ENCODE assay signal across 29 cellular contexts in the genomic region with DNA sequence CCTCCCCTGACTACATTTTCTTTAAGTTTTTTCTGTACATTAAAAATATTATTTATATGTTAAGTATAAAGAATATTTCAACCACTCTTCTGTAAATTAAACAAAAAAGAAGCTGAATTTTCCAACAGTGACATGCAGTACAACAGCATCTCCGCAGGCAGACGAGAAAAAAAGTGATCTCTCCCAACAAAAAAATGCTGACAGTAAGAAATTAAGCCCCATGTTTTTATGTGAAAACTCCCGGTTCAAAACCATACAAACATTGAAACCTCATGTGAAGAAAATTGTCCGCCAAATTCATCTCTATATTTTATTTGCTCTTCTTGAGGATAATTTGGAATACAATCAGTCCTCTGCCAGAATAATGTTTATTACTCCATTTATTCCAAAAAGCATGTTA. TPM values are rescaled to one million over a fixed set of nuclear protein-coding genes. Genes with fewer than 3 reads are reported as not detected.
DNase-seq lines count a peak whose midpoint lies in the region; ATAC-seq, FAIRE-seq and TF ChIP-seq lines count a peak whose summit lies in the region.
"Had no signal": no experiment of that assay in that cellular context is flagged by ENCODE, and none has a peak within 500 bp of the region (broad histone marks: within the 10 kb centered on the region; RNA-seq: fewer than 3 reads in every experiment).

No MANE protein-coding gene starts in this region.

- H3K79me2 ChIP-seq in HepG2 (ENCODE audit: insufficient read depth, low read length) = no peaks in the 10 kb centered on the region

- peak overlapping the region in 2 of 3 experiments; percentile 18 to 81 for H3K27ac Mint-ChIP-seq in nephron
- H3K27ac Mint-ChIP-seq: CD14-positive monocyte; CD4-positive, alpha-beta memory T cell; CD4-positive, CD25-positive, alpha-beta regulatory T cell; CD8-positive, alpha-beta memory T cell had no signal

- H3K9me3 ChIP-seq in HepG2 (ENCODE audit: low read length) (no peaks in the 10 kb centered on the region), right lobe of liver (no peaks in the 10 kb centered on the region), SK-N-MC (ENCODE audit: low read depth, low read length) (no peaks in the 10 kb centered on the region), MG63 (no peaks in the 10 kb centered on the region)
- H3K9me3 ChIP-seq: BE2C, BLaER1 had no signal

- CTCF ChIA-PET in HepG2 (lab: Yijun Ruan, JAX; ENCODE audit: low intra/inter-chr PET ratio, low total read pairs) = no interaction called here

- no peak for FAIRE-seq in HepG2 (lab: Jason Lieb, UNC)
- peak; percentile 18 for FAIRE-seq in endometrium (lab: Jason Lieb, UNC)
- FAIRE-seq: GM12878, GM12892, GM18507, GM19239 had no signal

- no peaks in the 10 kb centered on the region for H3K36me3 ChIP-seq in HepG2 (replicated peaks in 1 of 2; ENCODE audit: control insufficient read depth in 1 of 2, insufficient read depth in 2 of 2, low read length in 2 of 2)
- no peaks in the 10 kb centered on the region for H3K36me3 ChIP-seq in right lobe of liver
- no peaks in the 10 kb centered on the region for H3K36me3 ChIP-seq in SK-N-MC (ENCODE audit: insufficient read depth, low read length)
- no peaks in the 10 kb centered on the region for H3K36me3 ChIP-seq in MG63
- H3K36me3 ChIP-seq: BE2C had no signal

- H3K9ac ChIP-seq in HepG2 (ENCODE audit: insufficient read depth, low read depth, low read length) (no peak overlapping the region), SK-N-MC (ENCODE audit: insufficient read length) (no peak overlapping the region)
- H3K9ac ChIP-seq: BLaER1 had no signal

- H3K4me1 Mint-ChIP-seq in nephron = peaks cover 7% of the 10 kb centered on the region
- H3K4me1 Mint-ChIP-seq: CD4-positive, alpha-beta memory T cell; CD4-positive, CD25-positive, alpha-beta regulatory T cell; CD8-positive, alpha-beta memory T cell had no signal

- no peak overlapping the region for H3K4me3 Mint-ChIP-seq in nephron
- H3K4me3 Mint-ChIP-seq: CD14-positive monocyte; CD4-positive, alpha-beta memory T cell; CD4-positive, CD25-positive, alpha-beta regulatory T cell; CD8-positive, alpha-beta memory T cell had no signal

- H3K4me3 ChIP-seq in HepG2 (replicated peaks in 1 of 3; ENCODE audit: insufficient read depth in 1 of 3, low read depth in 2 of 3, low read length in 3 of 3) = no peak overlapping the region
- no peak overlapping the region for H3K4me3 ChIP-seq in right lobe of liver
- H3K4me3 ChIP-seq in SK-N-MC = no peak overlapping the region
- no peak overlapping the region for H3K4me3 ChIP-seq in MG63
- H3K4me3 ChIP-seq: BLaER1, GM12878 had no signal

- intact Hi-C loops in HepG2 (cut with micrococcal nuclease; ENCODE audit: unreplicated experiment) (no loop called here), right lobe of liver (cut with DNase I) (no loop called here)

- H3K27ac ChIP-seq in HepG2 (ENCODE audit: extremely low read length, insufficient read depth, low read length) (no peak overlapping the region), right lobe of liver (no peak overlapping the region), SK-N-MC (peak overlapping the region; percentile 70)
- H3K27ac ChIP-seq: 22Rv1, BLaER1 had no signal

- TF ChIP-seq POLR2A in HepG2 (IDR thresholded peaks at IDR 0.05; ENCODE audit: insufficient read depth in 1 of 2, low read depth in 2 of 2, low read length in 2 of 2) (no peak), right lobe of liver (IDR thresholded peaks at IDR 0.05) (no peak)

- no peak overlapping the region for H2AFZ ChIP-seq in HepG2 (ENCODE audit: low read length)

- peaks cover 9% of the 10 kb centered on the region for H3K4me1 ChIP-seq in HepG2 (ENCODE audit: insufficient read depth, low read length)
- no peaks in the 10 kb centered on the region for H3K4me1 ChIP-seq in right lobe of liver
- H3K4me1 ChIP-seq: BE2C had no signal

- H4K20me1 ChIP-seq in HepG2 (ENCODE audit: insufficient read depth, low read length) = no peaks in the 10 kb centered on the region
- H4K20me1 ChIP-seq: BLaER1 had no signal

- WGBS in HepG2 (ENCODE audit: low lambda C conversion rate) = 80% methylated on average over 4 of the region's 4 CpGs
- WGBS in right lobe of liver (ENCODE audit: insufficient coverage, low coverage, low lambda C conversion rate, missing lambda C conversion rate) = 64% methylated on average over 4 of the region's 4 CpGs

- TF ChIP-seq EP300 in HepG2 (IDR thresholded peaks at IDR 0.05; ENCODE audit: low read depth in 2 of 2, low read length in 2 of 2) (no peak), HepG2 (CRISPR knock-in tag; IDR thresholded peaks at IDR 0.05; ENCODE audit: borderline replicate concordance) (no peak)

- no peaks in the 10 kb centered on the region for H3K36me3 Mint-ChIP-seq in nephron (ENCODE audit: low read depth)
- H3K36me3 Mint-ChIP-seq: CD14-positive monocyte had no signal

- POLR2A ChIA-PET in HepG2 (lab: Yijun Ruan, JAX) = no interaction called here

- H3K27me3 Mint-ChIP-seq in nephron (ENCODE audit: low read depth) = peaks cover 3% of the 10 kb centered on the region
- H3K27me3 Mint-ChIP-seq: CD4-positive, alpha-beta memory T cell; CD4-positive, CD25-positive, alpha-beta regulatory T cell; CD8-positive, alpha-beta memory T cell had no signal

- H3K27me3 ChIP-seq in HepG2 (ENCODE audit: control insufficient read depth in 1 of 2, insufficient read depth in 2 of 2, low read length in 2 of 2) = no peaks in the 10 kb centered on the region
- no peaks in the 10 kb centered on the region for H3K27me3 ChIP-seq in right lobe of liver
- no peaks in the 10 kb centered on the region for H3K27me3 ChIP-seq in MG63
- H3K27me3 ChIP-seq: BE2C, BLaER1 had no signal

- TF ChIP-seq CTCF in HepG2 (CRISPR knock-in tag; IDR thresholded peaks at IDR 0.05) (no peak), right lobe of liver (IDR thresholded peaks at IDR 0.05) (no peak), nephron (IDR thresholded peaks at IDR 0.05; ENCODE audit: unreplicated experiment in 3 of 3) (no peak)

- DNase-seq in HepG2 (ENCODE audit: low spot score) (no peak), right lobe of liver (no peak), SK-N-MC (ENCODE audit: low read depth, low spot score) (no peak), MG63 (no peak), germinal center (ENCODE audit: low spot score) (no peak), SIG-M5 (lab: John Stamatoyannopoulos, UW) (no peak)
- DNase-seq: ACHN; BE2C; C1 segment of cervical spinal cord; CD4-positive, alpha-beta memory T cell; CD4-positive, CD25-positive, alpha-beta regulatory T cell; CD8-positive, alpha-beta memory T cell; COR-L47; DMS 273 treated with DMSO at 0.1 percent for 48 hours; DMS153; DMS53; DMS79; DND-41; EL; GDM1 had no signal

- in situ Hi-C loops in HepG2 (cut with HindIII; ENCODE audit: extremely low pct_ligation_motif_present, low pct_unique_long_range_greater_than_20kb) = no loop called here

- no peak for TF ChIP-seq RAD21 in HepG2 (CRISPR knock-in tag; IDR thresholded peaks at IDR 0.05)

- no TSS peak for BruUV-seq in HepG2 (replicated peaks; lab: Mats Ljungman, UMichigan)

- peaks cover 6% of the 10 kb centered on the region for H3K9me3 Mint-ChIP-seq in nephron
- H3K9me3 Mint-ChIP-seq: CD4-positive, alpha-beta memory T cell; CD8-positive, alpha-beta memory T cell had no signal

- no peak overlapping the region for H3K4me2 ChIP-seq in HepG2 (ENCODE audit: low read depth, low read length)
- H3K4me2 ChIP-seq: BLaER1 had no signal

- ATAC-seq in HepG2 (no peak), right lobe of liver (no peak)
- ATAC-seq: GM12878 had no signal

RNA-seq across cellular contexts. Expression of a gene that starts 20.1 kb away (rescaled TPM):
- total RNA-seq in HepG2 (2016; rRNA removed; fragmentation: Illumina TruSeq; extraction: Trizol) (57.9 and 111 TPM in 2 replicates), right lobe of liver (100 to 1,000 TPM in 5 of 6 experiments, 10 to 100 TPM in 1; 88.5 to 139 (median 119) TPM)
- total RNA-seq in HepG2 (2016; cell fraction: cytosol; rRNA removed; fragmentation: Illumina TruSeq; extraction: Trizol; ENCODE audit: low read depth) = 64.5 and 76.9 TPM in 2 replicates
- 52.0 and 103 TPM in 2 replicates for total RNA-seq in HepG2 (2016; cell fraction: insoluble cytoplasmic fraction; rRNA removed; fragmentation: Illumina TruSeq; extraction: Trizol)
- 78.1 and 98.3 TPM in 2 replicates for total RNA-seq in HepG2 (2016; cell fraction: membrane; rRNA removed; fragmentation: Illumina TruSeq; extraction: Trizol)
- 96.6 and 113 TPM in 2 replicates for total RNA-seq in HepG2 (2016; cell fraction: nucleus; rRNA removed; fragmentation: Illumina TruSeq; extraction: Trizol)
- polyA plus RNA-seq in HepG2 (2011; rRNA removed) = 77.7 and 78.8 TPM in 2 replicates
- 125 and 154 TPM in 2 replicates for polyA plus RNA-seq in HepG2 (2011; cell fraction: cytosol; rRNA removed)
- polyA plus RNA-seq in HepG2 (2011; cell fraction: nucleus; rRNA removed) = 95.3 and 97.6 TPM in 2 replicates
- 165 and 308 TPM in 2 replicates for polyA plus RNA-seq in HepG2 (2012)
- 210 and 248 TPM in 2 replicates for polyA plus RNA-seq in HepG2 (2016; cell fraction: cytosol; fragmentation: Illumina TruSeq; extraction: Trizol; ENCODE audit: low read depth)
- polyA plus RNA-seq in HepG2 (2016; cell fraction: insoluble cytoplasmic fraction; fragmentation: Illumina TruSeq; extraction: Trizol; ENCODE audit: low read depth) = 125 and 147 TPM in 2 replicates
- polyA plus RNA-seq in HepG2 (2016; cell fraction: membrane; fragmentation: Illumina TruSeq; extraction: Trizol; ENCODE audit: low read depth) = 191 and 218 TPM in 2 replicates
- 304 and 330 TPM in 2 replicates for polyA plus RNA-seq in HepG2 (2016; cell fraction: nucleus; fragmentation: Illumina TruSeq; extraction: Trizol; ENCODE audit: insufficient read depth, low read depth)
- 27.9 and 30.5 TPM in 2 replicates for polyA minus RNA-seq in HepG2 (2011; rRNA and poly(A)+ RNA removed; ENCODE audit: low replicate concordance)
- 59.3 and 60.8 TPM in 2 replicates for polyA minus RNA-seq in HepG2 (2011; cell fraction: cytosol; rRNA and poly(A)+ RNA removed)
- 32.6 TPM in 2 replicates for polyA minus RNA-seq in HepG2 (2011; cell fraction: nucleus; rRNA and poly(A)+ RNA removed)
- total RNA-seq in MG63 (2014; rRNA removed; shearing (Covaris generic); ENCODE audit: low replicate concordance) = 582 and 695 TPM in 2 replicates
